In the genomic region with DNA sequence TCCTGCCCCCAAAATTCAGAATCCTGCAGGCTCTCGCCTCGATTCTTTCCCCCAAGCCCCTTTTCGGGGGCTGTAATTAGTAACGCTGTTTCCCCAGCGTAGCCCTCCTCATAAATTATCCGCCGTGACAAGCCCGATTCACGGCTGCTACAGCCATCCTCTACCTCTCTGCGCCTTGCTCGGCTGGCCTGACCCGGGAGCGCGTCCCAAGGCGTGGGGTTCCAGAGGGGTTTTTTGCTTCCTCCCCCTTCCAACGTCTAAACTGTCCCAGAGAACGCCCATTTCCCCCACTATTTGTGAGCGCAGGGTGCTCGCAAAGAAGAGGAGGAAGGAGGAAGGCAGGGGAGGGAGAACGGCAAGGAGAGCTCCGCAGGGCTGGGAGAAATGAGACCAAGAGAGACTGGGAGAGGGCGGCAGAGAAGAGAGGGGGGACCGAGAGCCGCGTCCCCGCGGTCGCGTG, we compare ENCODE assay signal across 7 cellular contexts. TPM values are rescaled to one million over a fixed set of nuclear protein-coding genes. Genes with fewer than 3 reads are reported as not detected.
A peak's percentile ranks its signal among the peaks of the same experiment; 100 is the strongest.
DNase-seq lines count a peak whose midpoint lies in the region; ATAC-seq and TF ChIP-seq lines count a peak whose summit lies in the region.
"Had no signal": no experiment of that assay in that cellular context is flagged by ENCODE, and none has a peak within 500 bp of the region (broad histone marks: within the 10 kb centered on the region; RNA-seq: fewer than 3 reads in every experiment).

No MANE protein-coding gene starts in this region.

- H3K27ac ChIP-seq in CD4-positive, alpha-beta memory T cell (ENCODE audit: low read depth, low read length): no peak overlapping the region

- intact Hi-C loops in MCF 10A (cut with micrococcal nuclease): loop anchor here (1.0 to 5.0 kb wide), 6 partner anchors 456 to 940 kb away; a partner anchor contains a TSS
- intact Hi-C loops in CD4-positive, alpha-beta memory T cell (cut with micrococcal nuclease): no loop called here

- H3K36me3 Mint-ChIP-seq in MCF 10A (ENCODE audit: insufficient read depth, unreplicated experiment): peaks cover 29% of the 10 kb centered on the region
- no peaks in the 10 kb centered on the region for H3K36me3 Mint-ChIP-seq in naive thymus-derived CD8-positive, alpha-beta T cell
- no peaks in the 10 kb centered on the region for H3K36me3 Mint-ChIP-seq in CD4-positive, alpha-beta memory T cell
- no peaks in the 10 kb centered on the region for H3K36me3 Mint-ChIP-seq in effector memory CD8-positive, alpha-beta T cell (ENCODE audit: insufficient read depth)

- peak overlapping the region; percentile 99 for H3K27ac Mint-ChIP-seq in MCF 10A (ENCODE audit: low read depth, unreplicated experiment)
- H3K27ac Mint-ChIP-seq in naive thymus-derived CD8-positive, alpha-beta T cell: peak overlapping the region in 1 of 10 donors; percentile 44
- H3K27ac Mint-ChIP-seq in CD4-positive, alpha-beta memory T cell: no peak overlapping the region
- no peak overlapping the region for H3K27ac Mint-ChIP-seq in effector memory CD8-positive, alpha-beta T cell
- H3K27ac Mint-ChIP-seq: T-helper 1 cell treated with Interleukin-12 subunit alpha and Interleukin-12 subunit beta and Interleukin-4 antibody, amounts not matched to agents 30 μg/mL and 1 μg/mL, for 36 hours had no signal

- no peaks in the 10 kb centered on the region for H3K27me3 Mint-ChIP-seq in MCF 10A (ENCODE audit: insufficient read depth, unreplicated experiment)
- H3K27me3 Mint-ChIP-seq in naive thymus-derived CD8-positive, alpha-beta T cell: peaks cover 28 to 75% (median 52%) of the 10 kb centered on the region in 5 donors
- H3K27me3 Mint-ChIP-seq in CD4-positive, alpha-beta memory T cell: peaks cover 22 to 37% of the 10 kb centered on the region in 2 donors
- H3K27me3 Mint-ChIP-seq in effector memory CD8-positive, alpha-beta T cell: peaks cover 52 to 66% of the 10 kb centered on the region in 2 donors

- no peaks in the 10 kb centered on the region for H3K4me1 ChIP-seq in CD4-positive, alpha-beta memory T cell (ENCODE audit: insufficient read depth, low read length)

- DNase-seq in GM12865 (ENCODE audit: low read depth) (no peak), MCF 10A (ENCODE audit: unreplicated experiment) (peak; percentile 47)
- DNase-seq in naive thymus-derived CD8-positive, alpha-beta T cell: no peak
- DNase-seq in CD4-positive, alpha-beta memory T cell: no peak
- no peak for DNase-seq in effector memory CD8-positive, alpha-beta T cell

- peaks cover 16% of the 10 kb centered on the region for H3K27me3 ChIP-seq in CD4-positive, alpha-beta memory T cell (ENCODE audit: insufficient read depth, low read length)

- POLR2A ChIA-PET in MCF 10A (lab: Yijun Ruan, JAX): interaction anchor here (1.0 to 7.2 kb wide), 29 partner anchors 7 to 1055 kb away, joined by 3 to 459 read pairs (median 13); a partner anchor contains a TSS
- POLR2A ChIA-PET in naive thymus-derived CD8-positive, alpha-beta T cell (lab: Charles Lee): no interaction called here
- POLR2A ChIA-PET in CD4-positive, alpha-beta memory T cell (lab: Charles Lee; ENCODE audit: partially characterized antibody): no interaction called here

- H3K9me3 ChIP-seq in CD4-positive, alpha-beta memory T cell (ENCODE audit: control insufficient read depth in 1 of 2, low read length in 2 of 2): no peaks in the 10 kb centered on the region

- CTCF ChIA-PET in MCF 10A (lab: Yijun Ruan, JAX): interaction anchor here (0.9 to 6.7 kb wide), 14 partner anchors 15 to 1059 kb away, joined by 3 to 190 read pairs (median 6); no protein-coding TSS in a partner anchor
- CTCF ChIA-PET in CD4-positive, alpha-beta memory T cell (lab: Charles Lee; ENCODE audit: partially characterized antibody): no interaction called here

- no TSS peak for BruUV-seq in MCF 10A (replicated peaks; lab: Mats Ljungman, UMichigan)

- peak overlapping the region; percentile 37; the same call in 1 of the 2 replicates for H3K4me3 ChIP-seq in GM12865 (ENCODE audit: low read depth, low read length)
- H3K4me3 ChIP-seq in CD4-positive, alpha-beta memory T cell (ENCODE audit: low read length in 2 of 2): no peak overlapping the region

- peaks cover 34% of the 10 kb centered on the region for H3K4me1 Mint-ChIP-seq in MCF 10A (ENCODE audit: insufficient read depth, unreplicated experiment)
- H3K4me1 Mint-ChIP-seq in naive thymus-derived CD8-positive, alpha-beta T cell: peaks cover 0 to 7% (median 5%) of the 10 kb centered on the region in 4 donors
- H3K4me1 Mint-ChIP-seq in CD4-positive, alpha-beta memory T cell: peaks cover 0 to 5% (median 3%) of the 10 kb centered on the region in 4 donors
- no peaks in the 10 kb centered on the region for H3K4me1 Mint-ChIP-seq in effector memory CD8-positive, alpha-beta T cell (ENCODE audit: low read depth in 2 of 2)

- TF ChIP-seq CTCF in GM12865 (IDR thresholded peaks at IDR 0.05; ENCODE audit: insufficient read depth, low read depth, low read length, missing control alignments): no peak
- no peak for TF ChIP-seq CTCF in MCF 10A (IDR thresholded peaks at IDR 0.05; ENCODE audit: unreplicated experiment)

- no peaks in the 10 kb centered on the region for H3K9me3 Mint-ChIP-seq in MCF 10A (ENCODE audit: unreplicated experiment)
- H3K9me3 Mint-ChIP-seq in naive thymus-derived CD8-positive, alpha-beta T cell: peaks cover 0 to 2% (median 0%) of the 10 kb centered on the region in 9 donors
- H3K9me3 Mint-ChIP-seq in CD4-positive, alpha-beta memory T cell: no peaks in the 10 kb centered on the region
- H3K9me3 Mint-ChIP-seq in effector memory CD8-positive, alpha-beta T cell: no peaks in the 10 kb centered on the region
- H3K9me3 Mint-ChIP-seq: T-helper 1 cell treated with Interleukin-12 subunit alpha and Interleukin-12 subunit beta and Interleukin-4 antibody, amounts not matched to agents 30 μg/mL and 1 μg/mL, for 36 hours had no signal

- no peak for ATAC-seq in naive thymus-derived CD8-positive, alpha-beta T cell
- no peak for ATAC-seq in effector memory CD8-positive, alpha-beta T cell (replicated peaks)
- ATAC-seq in HG02642 (IDR thresholded peaks at IDR 0.05; ENCODE audit: poor library complexity, unreplicated experiment): no peak

- H3K36me3 ChIP-seq in CD4-positive, alpha-beta memory T cell (ENCODE audit: insufficient read depth, low read length): no peaks in the 10 kb centered on the region

- peak overlapping the region; percentile 100 for H3K4me3 Mint-ChIP-seq in MCF 10A (ENCODE audit: unreplicated experiment)
- H3K4me3 Mint-ChIP-seq in naive thymus-derived CD8-positive, alpha-beta T cell: peak overlapping the region in 6 of 10 donors; percentile 29 to 48 (median 44)
- peak overlapping the region in 2 of 8 donors; percentile 18 to 52 for H3K4me3 Mint-ChIP-seq in CD4-positive, alpha-beta memory T cell
- no peak overlapping the region for H3K4me3 Mint-ChIP-seq in effector memory CD8-positive, alpha-beta T cell
- H3K4me3 Mint-ChIP-seq: T-helper 1 cell treated with Interleukin-12 subunit alpha and Interleukin-12 subunit beta and Interleukin-4 antibody, amounts not matched to agents 30 μg/mL and 1 μg/mL, for 36 hours had no signal

RNA-seq across cellular contexts. Expression of a gene that starts 0.9 kb away (rescaled TPM):
- total RNA-seq in MCF 10A (2022): 7.4 and 8.8 TPM in 2 replicates
- total RNA-seq in naive thymus-derived CD8-positive, alpha-beta T cell: not detected
- polyA plus RNA-seq in naive thymus-derived CD8-positive, alpha-beta T cell: not detected
- not detected for total RNA-seq in CD4-positive, alpha-beta memory T cell
- polyA plus RNA-seq in CD4-positive, alpha-beta memory T cell: not detected

RNA-seq across cellular contexts. Expression of a gene that starts 5.0 kb away (rescaled TPM):
- total RNA-seq in MCF 10A (2022): 0.96 and 2.0 TPM in 2 replicates
- not detected for total RNA-seq in naive thymus-derived CD8-positive, alpha-beta T cell
- not detected for polyA plus RNA-seq in naive thymus-derived CD8-positive, alpha-beta T cell
- not detected for total RNA-seq in CD4-positive, alpha-beta memory T cell
- not detected for polyA plus RNA-seq in CD4-positive, alpha-beta memory T cell

RNA-seq across cellular contexts. Expression of a gene that starts 9.8 kb away (rescaled TPM):
- total RNA-seq in MCF 10A (2022): 8.2 and 14.0 TPM in 2 replicates
- total RNA-seq in naive thymus-derived CD8-positive, alpha-beta T cell: not detected
- not detected for polyA plus RNA-seq in naive thymus-derived CD8-positive, alpha-beta T cell
- not detected for total RNA-seq in CD4-positive, alpha-beta memory T cell
- under 1 TPM in 1 of 2 donors, not detected in 1; 0.07 TPM for polyA plus RNA-seq in CD4-positive, alpha-beta memory T cell

RNA-seq across cellular contexts. Expression of a gene that starts 12.0 kb away (rescaled TPM):
- total RNA-seq in MCF 10A (2022): 2.6 and 3.7 TPM in 2 replicates
- total RNA-seq in naive thymus-derived CD8-positive, alpha-beta T cell: under 1 TPM in 1 of 2 experiments, not detected in 1; 0.31 TPM
- under 1 TPM in 2 of 3 donors, not detected in 1; 0.22 to 0.38 TPM for polyA plus RNA-seq in naive thymus-derived CD8-positive, alpha-beta T cell
- under 1 TPM in 1 of 2 experiments, not detected in 1; 0.19 TPM for total RNA-seq in CD4-positive, alpha-beta memory T cell
- polyA plus RNA-seq in CD4-positive, alpha-beta memory T cell: under 1 TPM in 1 of 2 donors, not detected in 1; 0.30 TPM

RNA-seq across cellular contexts. Expression of a gene that starts 13.9 kb away (rescaled TPM):
- 0.29 and 0.44 TPM in 2 replicates for total RNA-seq in MCF 10A (2022)
- total RNA-seq in naive thymus-derived CD8-positive, alpha-beta T cell: not detected
- polyA plus RNA-seq in naive thymus-derived CD8-positive, alpha-beta T cell: not detected
- not detected for total RNA-seq in CD4-positive, alpha-beta memory T cell
- not detected for polyA plus RNA-seq in CD4-positive, alpha-beta memory T cell

Comparison
In these comparisons a context has a peak if more than half of its experiments do, and no peak if none do; other contexts are left out.
1. H3K4me3 Mint-ChIP-seq: peak in MCF 10A (single experiment) and naive thymus-derived CD8-positive, alpha-beta T cell (6 of 10); none in effector memory CD8-positive, alpha-beta T cell (0 of 2).